ENCODE assay signal across 26 cellular contexts in genomic region chr2:126748188-126748760, GRCh38.
DNase-seq lines count a peak whose midpoint lies in the region; ATAC-seq, FAIRE-seq and TF ChIP-seq lines count a peak whose summit lies in the region.
"Had no signal": no experiment of that assay in that cellular context is flagged by ENCODE, and none has a peak within 500 bp of the region (broad histone marks: within the 10 kb centered on the region; RNA-seq: fewer than 3 reads in every experiment).

No MANE protein-coding gene starts in this region.

- POLR2A ChIA-PET in GM12878 (lab: Charles Lee) = no interaction called here
- POLR2A ChIA-PET in Caco-2 (lab: Charles Lee) = no interaction called here

- H3K9ac ChIP-seq in GM12878 (ENCODE audit: control insufficient read depth, insufficient read depth, low read length) = no peak overlapping the region

- no peaks in the 10 kb centered on the region for H3K36me3 Mint-ChIP-seq in stimulated activated naive B cell treated with anti-CD40 and anti-IgM and Interleukin-4, amounts not matched to agents 10 μg/mL and 1 μg/mL and 100 μg/mL, for 72 hours
- H3K36me3 Mint-ChIP-seq in Caco-2 (ENCODE audit: insufficient read depth, unreplicated experiment) = no peaks in the 10 kb centered on the region
- H3K36me3 Mint-ChIP-seq: CD14-positive monocyte had no signal

- no peak overlapping the region for H3K27ac ChIP-seq in right atrium auricular region
- H3K27ac ChIP-seq in GM12878 (ENCODE audit: control insufficient read depth, insufficient read depth) = no peak overlapping the region
- H3K27ac ChIP-seq in SJCRH30 = no peak overlapping the region
- H3K27ac ChIP-seq: A549 had no signal

- TF ChIP-seq POLR2A in GM12878 (IDR thresholded peaks at IDR 0.05; ENCODE audit: low read depth, low read length) = no peak

- DNase-seq in right atrium auricular region (ENCODE audit: low spot score) = peak; percentile 23
- DNase-seq in cardiac septum (ENCODE audit: low spot score) = no peak
- DNase-seq in GM12878 (ENCODE audit: low read depth, low spot score) = no peak
- no peak for DNase-seq in stimulated activated naive B cell treated with anti-CD40 and anti-IgM and Interleukin-4, amounts not matched to agents 10 μg/mL and 1 μg/mL and 100 μg/mL, for 72 hours
- DNase-seq in central memory CD4-positive, alpha-beta T cell = no peak
- DNase-seq in Caco-2 = no peak
- no peak for DNase-seq in SJCRH30
- DNase-seq: DMS79, HCEC 1CT, KG1, NCI-H1092, NCI-H1436, NCI-H1930, NCI-H2227 treated with DMSO at 0.1 percent for 48 hours, NCI-H510A treated with DMSO at 0.1 percent for 48 hours, NCI-H748 treated with DMSO at 0.1 percent for 48 hours, OCI-M1 had no signal

- FAIRE-seq in GM12878 (lab: Jason Lieb, UNC) = no peak
- FAIRE-seq: A549, D721Med, GM18507, HTR-8/SVneo had no signal

- no peaks in the 10 kb centered on the region for H3K79me2 ChIP-seq in GM12878 (ENCODE audit: control insufficient read depth, insufficient read depth, low read length)

- H3K27me3 ChIP-seq in right atrium auricular region = no peaks in the 10 kb centered on the region
- H3K27me3 ChIP-seq in GM12878 (replicated peaks in 1 of 2; ENCODE audit: control insufficient read depth in 2 of 2, insufficient read depth in 2 of 2, low read length in 1 of 2) = no peaks in the 10 kb centered on the region; a peak in 1 of 4 replicates
- no peaks in the 10 kb centered on the region; the same call in 1 of the 2 replicates for H3K27me3 ChIP-seq in Caco-2 (replicated peaks; ENCODE audit: control insufficient read depth, insufficient read depth, low read length)
- no peaks in the 10 kb centered on the region for H3K27me3 ChIP-seq in SJCRH30

- no peaks in the 10 kb centered on the region for H4K20me1 ChIP-seq in GM12878 (ENCODE audit: control insufficient read depth, insufficient read depth)

- H2AFZ ChIP-seq in GM12878 (ENCODE audit: control insufficient read depth, low read depth, low read length) = peak overlapping the region; percentile 6; the same call in 1 of the 2 replicates
- H2AFZ ChIP-seq: GM23338 had no signal

- no peaks in the 10 kb centered on the region for H3K9me3 Mint-ChIP-seq in stimulated activated naive B cell treated with anti-CD40 and anti-IgM and Interleukin-4, amounts not matched to agents 10 μg/mL and 1 μg/mL and 100 μg/mL, for 72 hours
- H3K9me3 Mint-ChIP-seq in Caco-2 (ENCODE audit: unreplicated experiment) = peaks cover under 1% of the 10 kb centered on the region

- no peak overlapping the region for H3K27ac Mint-ChIP-seq in stimulated activated naive B cell treated with anti-CD40 and anti-IgM and Interleukin-4, amounts not matched to agents 10 μg/mL and 1 μg/mL and 100 μg/mL, for 72 hours
- H3K27ac Mint-ChIP-seq in Caco-2 (ENCODE audit: unreplicated experiment) = no peak overlapping the region
- H3K27ac Mint-ChIP-seq: B cell, CD14-positive monocyte, GM23338 had no signal

- H3K4me3 ChIP-seq in right atrium auricular region (no peak overlapping the region), GM12878 (no peak overlapping the region), Caco-2 (ENCODE audit: low read depth, low read length) (no peak overlapping the region), SJCRH30 (no peak overlapping the region)
- H3K4me3 ChIP-seq: A549, GM23338 had no signal

- CTCF ChIA-PET in GM12878 (lab: Yijun Ruan, JAX) (interaction anchor here (0.7 to 2.7 kb wide), 7 partner anchors 10 to 349 kb away, joined by 3 to 17 read pairs (median 6); no protein-coding TSS in a partner anchor), Caco-2 (lab: Charles Lee) (no interaction called here)

- intact Hi-C loops in cardiac septum (cut with DNase I) = no loop called here
- intact Hi-C loops in GM12878 (cut with micrococcal nuclease; ENCODE audit: unreplicated experiment) = loop anchor here (2.0 kb wide), 1 partner anchor 89 kb away; no protein-coding TSS in a partner anchor
- intact Hi-C loops in Caco-2 (cut with micrococcal nuclease; ENCODE audit: unreplicated experiment) = no loop called here

- RAD21 ChIA-PET in GM12878 (lab: Charles Lee; ENCODE audit: unreplicated experiment) = interaction anchor here (2.0 to 3.1 kb wide), 3 partner anchors 28 to 220 kb away, joined by 5 to 18 read pairs (median 9); no protein-coding TSS in a partner anchor

- no peak overlapping the region for H3K4me2 ChIP-seq in GM12878 (ENCODE audit: control insufficient read depth, insufficient read depth)
- H3K4me2 ChIP-seq: A549, GM23338 had no signal

- SMC1A ChIA-PET in GM12878 (lab: Charles Lee; ENCODE audit: uncharacterized antibody, unreplicated experiment) = interaction anchor here (1.0 to 4.3 kb wide), 4 partner anchors 84 to 221 kb away, joined by 3 to 19 read pairs (median 5); no protein-coding TSS in a partner anchor

- H3K36me3 ChIP-seq in right atrium auricular region (no peaks in the 10 kb centered on the region), GM12878 (ENCODE audit: control insufficient read depth in 2 of 2, insufficient read depth in 2 of 2, low read length in 1 of 2) (no peaks in the 10 kb centered on the region), Caco-2 (ENCODE audit: control insufficient read depth, insufficient read depth, low read length) (no peaks in the 10 kb centered on the region), SJCRH30 (no peaks in the 10 kb centered on the region)

- no peak overlapping the region for H3K4me3 Mint-ChIP-seq in stimulated activated naive B cell treated with anti-CD40 and anti-IgM and Interleukin-4, amounts not matched to agents 10 μg/mL and 1 μg/mL and 100 μg/mL, for 72 hours
- no peak overlapping the region for H3K4me3 Mint-ChIP-seq in Caco-2 (ENCODE audit: unreplicated experiment)
- H3K4me3 Mint-ChIP-seq: B cell, CD14-positive monocyte, GM23338 had no signal

- TF ChIP-seq RAD21 in GM12878 (IDR thresholded peaks at IDR 0.05; ENCODE audit: insufficient read depth, low read depth, low read length) = no peak

- H3K27me3 Mint-ChIP-seq in stimulated activated naive B cell treated with anti-CD40 and anti-IgM and Interleukin-4, amounts not matched to agents 10 μg/mL and 1 μg/mL and 100 μg/mL, for 72 hours = peaks cover 5 to 10% of the 10 kb centered on the region in 2 donors
- peaks cover 14% of the 10 kb centered on the region for H3K27me3 Mint-ChIP-seq in Caco-2 (ENCODE audit: insufficient read depth, unreplicated experiment)

- WGBS in GM12878 (ENCODE audit: insufficient coverage, insufficient replicate concordance, low lambda C conversion rate, missing lambda C conversion rate) = 3% methylated on average over 4 of the region's 4 CpGs

- H3K4me1 ChIP-seq in right atrium auricular region (no peaks in the 10 kb centered on the region), GM12878 (ENCODE audit: control insufficient read depth, insufficient read depth, low read length) (no peaks in the 10 kb centered on the region; the same call in 1 of the 2 replicates), Caco-2 (no peaks in the 10 kb centered on the region), SJCRH30 (no peaks in the 10 kb centered on the region)
- H3K4me1 ChIP-seq: A549 had no signal

- in situ Hi-C loops in GM12878 (cut with MboI) = no loop called here

- TF ChIP-seq CTCF in right atrium auricular region (IDR thresholded peaks at IDR 0.05) (no peak), GM12878 (IDR thresholded peaks at IDR 0.05 in 2 of 3, conservative IDR thresholded peaks at IDR 0.05 in 1 of 3; ENCODE audit: control insufficient read depth in 2 of 3, extremely low read depth in 1 of 3, insufficient read depth in 1 of 3, low read depth in 3 of 3, low read length in 3 of 3) (no peak), Caco-2 (IDR thresholded peaks at IDR 0.05; ENCODE audit: insufficient read depth in 1 of 2, low read depth in 1 of 2, low read length in 1 of 2, severe bottlenecking in 1 of 2, unreplicated experiment in 1 of 2) (no peak)

- peak; percentile 30 for ATAC-seq in GM19463 (IDR thresholded peaks at IDR 0.05; ENCODE audit: unreplicated experiment)
- ATAC-seq in GM12878 = peak; percentile 56
- peak; percentile 35 to 59 for ATAC-seq in stimulated activated naive B cell treated with anti-CD40 and anti-IgM and Interleukin-4, amounts not matched to agents 10 μg/mL and 1 μg/mL and 100 μg/mL, for 72 hours (replicated peaks)
- ATAC-seq: A549, GM23338, Right ventricle myocardium inferior had no signal

- no TSS peak for BruUV-seq in GM12878 (replicated peaks; lab: Mats Ljungman, UMichigan)
- no TSS peak for BruUV-seq in Caco-2 (replicated peaks; lab: Mats Ljungman, UMichigan)

- peaks cover 5 to 16% of the 10 kb centered on the region in 2 donors for H3K4me1 Mint-ChIP-seq in stimulated activated naive B cell treated with anti-CD40 and anti-IgM and Interleukin-4, amounts not matched to agents 10 μg/mL and 1 μg/mL and 100 μg/mL, for 72 hours
- H3K4me1 Mint-ChIP-seq in Caco-2 (ENCODE audit: low read depth, unreplicated experiment) = no peaks in the 10 kb centered on the region
- H3K4me1 Mint-ChIP-seq: B cell, CD14-positive monocyte, GM23338 had no signal

- TF ChIP-seq EP300 in GM12878 (IDR thresholded peaks at IDR 0.05; ENCODE audit: borderline replicate concordance in 1 of 2, control insufficient read depth in 1 of 2, low read depth in 2 of 2, low read length in 2 of 2) = no peak

- H3K9me3 ChIP-seq in right atrium auricular region = no peaks in the 10 kb centered on the region
- H3K9me3 ChIP-seq in GM12878 (replicated peaks; ENCODE audit: control insufficient read depth, insufficient read depth, low read length) = no peaks in the 10 kb centered on the region
- H3K9me3 ChIP-seq in Caco-2 = no peaks in the 10 kb centered on the region
- H3K9me3 ChIP-seq in SJCRH30 (replicated peaks) = no peaks in the 10 kb centered on the region
- H3K9me3 ChIP-seq: A549 had no signal

TF ChIP-seq in GM12878, 131 proteins besides CTCF, POLR2A, EP300 and RAD21:
- TF ChIP-seq EZH2 (IDR thresholded peaks at IDR 0.05; ENCODE audit: borderline replicate concordance, control insufficient read depth, low read depth, low read length) (no peak), MEF2B (IDR thresholded peaks at IDR 0.05; ENCODE audit: partially characterized antibody, poor library complexity, severe bottlenecking) (peak; percentile 32), IKZF1 (conservative IDR thresholded peaks at IDR 0.05) (0 out of 2 replicates have a peak, but pooled peaks have one; percentile 24), DPF2 (IDR thresholded peaks at IDR 0.05) (no peak), RELB (IDR thresholded peaks at IDR 0.05; ENCODE audit: low read depth) (peak; percentile 25; the same call in 1 of the 2 replicates)
TF ChIP-seq in GM12878: peak in this region for 3.
